In the genomic region with DNA sequence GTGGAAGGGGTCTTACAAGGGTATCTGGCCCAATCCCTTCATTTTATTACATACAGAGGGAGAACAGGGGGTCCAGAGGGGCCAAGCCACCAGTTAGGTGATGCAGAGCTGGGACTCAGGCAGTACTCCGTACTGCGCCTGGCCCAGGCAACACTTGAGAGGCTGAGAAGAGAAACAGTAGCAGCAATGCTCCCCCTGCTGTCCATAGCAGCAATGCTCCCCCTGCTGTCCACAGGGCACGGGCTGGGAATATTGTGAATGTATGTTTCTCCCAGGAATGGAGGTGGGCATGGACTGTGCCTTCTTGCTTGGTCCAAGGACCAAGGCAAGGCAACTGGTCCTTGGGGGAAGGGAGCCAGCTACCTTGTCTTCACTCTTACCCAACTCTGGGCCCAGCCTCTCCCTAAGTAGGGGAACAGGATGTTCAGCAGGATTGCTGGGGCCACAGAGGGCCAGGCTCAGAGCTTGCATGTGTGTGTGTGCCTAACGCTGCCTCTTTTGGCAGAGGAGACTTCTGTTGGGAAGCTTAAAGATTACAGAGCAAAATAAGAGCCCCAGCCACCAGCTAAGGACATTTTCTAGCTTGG, we compare ENCODE assay signal across 1 cellular context.
TF ChIP-seq lines count a peak whose summit lies in the region.

No MANE protein-coding gene starts in this region.

TF ChIP-seq in HepG2, 621 proteins besides CTCF, POLR2A, EP300 and RAD21 (continued from another document and continues in another):
- TF ChIP-seq, protein P1, sequence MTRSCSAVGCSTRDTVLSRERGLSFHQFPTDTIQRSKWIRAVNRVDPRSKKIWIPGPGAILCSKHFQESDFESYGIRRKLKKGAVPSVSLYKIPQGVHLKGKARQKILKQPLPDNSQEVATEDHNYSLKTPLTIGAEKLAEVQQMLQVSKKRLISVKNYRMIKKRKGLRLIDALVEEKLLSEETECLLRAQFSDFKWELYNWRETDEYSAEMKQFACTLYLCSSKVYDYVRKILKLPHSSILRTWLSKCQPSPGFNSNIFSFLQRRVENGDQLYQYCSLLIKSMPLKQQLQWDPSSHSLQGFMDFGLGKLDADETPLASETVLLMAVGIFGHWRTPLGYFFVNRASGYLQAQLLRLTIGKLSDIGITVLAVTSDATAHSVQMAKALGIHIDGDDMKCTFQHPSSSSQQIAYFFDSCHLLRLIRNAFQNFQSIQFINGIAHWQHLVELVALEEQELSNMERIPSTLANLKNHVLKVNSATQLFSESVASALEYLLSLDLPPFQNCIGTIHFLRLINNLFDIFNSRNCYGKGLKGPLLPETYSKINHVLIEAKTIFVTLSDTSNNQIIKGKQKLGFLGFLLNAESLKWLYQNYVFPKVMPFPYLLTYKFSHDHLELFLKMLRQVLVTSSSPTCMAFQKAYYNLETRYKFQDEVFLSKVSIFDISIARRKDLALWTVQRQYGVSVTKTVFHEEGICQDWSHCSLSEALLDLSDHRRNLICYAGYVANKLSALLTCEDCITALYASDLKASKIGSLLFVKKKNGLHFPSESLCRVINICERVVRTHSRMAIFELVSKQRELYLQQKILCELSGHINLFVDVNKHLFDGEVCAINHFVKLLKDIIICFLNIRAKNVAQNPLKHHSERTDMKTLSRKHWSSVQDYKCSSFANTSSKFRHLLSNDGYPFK (CRISPR knock-in tag; IDR thresholded peaks at IDR 0.05; ENCODE audit: borderline replicate concordance): peak; percentile 38; the same call in 1 of the 2 replicates
- TF ChIP-seq SMC3 (IDR thresholded peaks at IDR 0.05; ENCODE audit: low read length): peak; percentile 99
- TF ChIP-seq ZNF562 (CRISPR knock-in tag; IDR thresholded peaks at IDR 0.05; ENCODE audit: borderline replicate concordance): no peak
- TF ChIP-seq ZNF441 (CRISPR knock-in tag; IDR thresholded peaks at IDR 0.05; ENCODE audit: borderline replicate concordance): no peak
- TF ChIP-seq FOXO4 (CRISPR knock-in tag; conservative IDR thresholded peaks at IDR 0.05): 0 out of 2 replicates have a peak, but pooled peaks have one; percentile 91
- TF ChIP-seq ZNF350 (CRISPR knock-in tag; IDR thresholded peaks at IDR 0.05; ENCODE audit: borderline replicate concordance, low read depth): peak; percentile 22; the same call in 1 of the 2 replicates
- TF ChIP-seq ISX (CRISPR knock-in tag; conservative IDR thresholded peaks at IDR 0.05): no peak
- no peak for TF ChIP-seq HOMEZ (CRISPR knock-in tag; IDR thresholded peaks at IDR 0.05; ENCODE audit: low read depth)
- TF ChIP-seq ZBTB21 (CRISPR knock-in tag; IDR thresholded peaks at IDR 0.05): no peak
- no peak for TF ChIP-seq ZNF20 (CRISPR knock-in tag; IDR thresholded peaks at IDR 0.05)
- no peak for TF ChIP-seq HNF4G (IDR thresholded peaks at IDR 0.05; ENCODE audit: borderline replicate concordance, low read depth, low read length)
- TF ChIP-seq HNF4G (CRISPR knock-in tag; IDR thresholded peaks at IDR 0.05; ENCODE audit: borderline replicate concordance, low read depth): 0 out of 2 replicates have a peak, but pooled peaks have one; percentile 31
- peak; percentile 40 for TF ChIP-seq ASH2L (IDR thresholded peaks at IDR 0.05; ENCODE audit: insufficient read length, low read depth, low read length)
- TF ChIP-seq HNRNPK (IDR thresholded peaks at IDR 0.05; ENCODE audit: low read depth, low read length, poor library complexity, severe bottlenecking): no peak
- no peak for TF ChIP-seq ZNF263 (CRISPR knock-in tag; IDR thresholded peaks at IDR 0.05)
- TF ChIP-seq KDM2A (CRISPR knock-in tag; IDR thresholded peaks at IDR 0.05; ENCODE audit: borderline replicate concordance, low read depth): peak; percentile 50; the same call in 1 of the 2 replicates
- no peak for TF ChIP-seq WIZ (CRISPR knock-in tag; IDR thresholded peaks at IDR 0.05)
- TF ChIP-seq ZNF430 (CRISPR knock-in tag; IDR thresholded peaks at IDR 0.05): no peak
- TF ChIP-seq CHD2 (IDR thresholded peaks at IDR 0.05; ENCODE audit: low read depth, low read length): no peak
- TF ChIP-seq, protein P2, sequence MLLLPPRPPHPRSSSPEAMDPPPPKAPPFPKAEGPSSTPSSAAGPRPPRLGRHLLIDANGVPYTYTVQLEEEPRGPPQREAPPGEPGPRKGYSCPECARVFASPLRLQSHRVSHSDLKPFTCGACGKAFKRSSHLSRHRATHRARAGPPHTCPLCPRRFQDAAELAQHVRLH (CRISPR knock-in tag; IDR thresholded peaks at IDR 0.05; ENCODE audit: borderline replicate concordance, low read depth): no peak
- TF ChIP-seq ZNF484 (CRISPR knock-in tag; IDR thresholded peaks at IDR 0.05; ENCODE audit: borderline replicate concordance, low read depth): no peak
- TF ChIP-seq ZNF616 (CRISPR knock-in tag; IDR thresholded peaks at IDR 0.05; ENCODE audit: low read depth): no peak
- no peak for TF ChIP-seq ZNF142 (CRISPR knock-in tag; IDR thresholded peaks at IDR 0.05)
- no peak for TF ChIP-seq MZF1 (CRISPR knock-in tag; IDR thresholded peaks at IDR 0.05; ENCODE audit: borderline replicate concordance)
- TF ChIP-seq ZNF720 (CRISPR knock-in tag; IDR thresholded peaks at IDR 0.05): no peak
- no peak for TF ChIP-seq STAT5B (CRISPR knock-in tag; IDR thresholded peaks at IDR 0.05)
- TF ChIP-seq MEIS2 (CRISPR knock-in tag; IDR thresholded peaks at IDR 0.05): no peak
- TF ChIP-seq JUN (CRISPR knock-in tag; IDR thresholded peaks at IDR 0.05): no peak
- no peak for TF ChIP-seq HHEX (CRISPR knock-in tag; IDR thresholded peaks at IDR 0.05)
- TF ChIP-seq, protein P3, sequence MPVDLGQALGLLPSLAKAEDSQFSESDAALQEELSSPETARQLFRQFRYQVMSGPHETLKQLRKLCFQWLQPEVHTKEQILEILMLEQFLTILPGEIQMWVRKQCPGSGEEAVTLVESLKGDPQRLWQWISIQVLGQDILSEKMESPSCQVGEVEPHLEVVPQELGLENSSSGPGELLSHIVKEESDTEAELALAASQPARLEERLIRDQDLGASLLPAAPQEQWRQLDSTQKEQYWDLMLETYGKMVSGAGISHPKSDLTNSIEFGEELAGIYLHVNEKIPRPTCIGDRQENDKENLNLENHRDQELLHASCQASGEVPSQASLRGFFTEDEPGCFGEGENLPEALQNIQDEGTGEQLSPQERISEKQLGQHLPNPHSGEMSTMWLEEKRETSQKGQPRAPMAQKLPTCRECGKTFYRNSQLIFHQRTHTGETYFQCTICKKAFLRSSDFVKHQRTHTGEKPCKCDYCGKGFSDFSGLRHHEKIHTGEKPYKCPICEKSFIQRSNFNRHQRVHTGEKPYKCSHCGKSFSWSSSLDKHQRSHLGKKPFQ (CRISPR knock-in tag; IDR thresholded peaks at IDR 0.05; ENCODE audit: insufficient replicate concordance): no peak
- TF ChIP-seq ZNF354B (CRISPR knock-in tag; IDR thresholded peaks at IDR 0.05): no peak
- no peak for TF ChIP-seq ZSCAN5A (CRISPR knock-in tag; IDR thresholded peaks at IDR 0.05; ENCODE audit: borderline replicate concordance)
- TF ChIP-seq PPARG (CRISPR knock-in tag; conservative IDR thresholded peaks at IDR 0.05): no peak
- no peak; the same call in 1 of the 2 replicates for TF ChIP-seq ZSCAN25 (CRISPR knock-in tag; IDR thresholded peaks at IDR 0.05)
- TF ChIP-seq KLF6 (CRISPR knock-in tag; IDR thresholded peaks at IDR 0.05): no peak
- TF ChIP-seq HIC2 (CRISPR knock-in tag; IDR thresholded peaks at IDR 0.05; ENCODE audit: low read depth): no peak
- TF ChIP-seq, protein P4, sequence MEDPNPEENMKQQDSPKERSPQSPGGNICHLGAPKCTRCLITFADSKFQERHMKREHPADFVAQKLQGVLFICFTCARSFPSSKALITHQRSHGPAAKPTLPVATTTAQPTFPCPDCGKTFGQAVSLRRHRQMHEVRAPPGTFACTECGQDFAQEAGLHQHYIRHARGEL (CRISPR knock-in tag; IDR thresholded peaks at IDR 0.05): no peak
- TF ChIP-seq FOXA3 (CRISPR knock-in tag; IDR thresholded peaks at IDR 0.05): peak; percentile 64; the same call in 1 of the 2 replicates
- TF ChIP-seq ZNF451 (CRISPR knock-in tag; IDR thresholded peaks at IDR 0.05): no peak
- TF ChIP-seq HCFC1 (IDR thresholded peaks at IDR 0.05; ENCODE audit: low read depth, low read length): no peak
